In genomic region chrX:71366674-71367256, GRCh38 we compare ENCODE assay signal across 8 cellular contexts.
A peak's percentile ranks its signal among the peaks of the same experiment; 100 is the strongest.
DNase-seq lines count a peak whose midpoint lies in the region; ATAC-seq lines count a peak whose summit lies in the region.

No MANE protein-coding gene starts in this region.

- peaks cover 0 to 6% (median 0%) of the 10 kb centered on the region in 5 donors for H3K9me3 ChIP-seq in subcutaneous abdominal adipose tissue (ENCODE audit: control insufficient read depth in 5 of 5, low read length in 5 of 5)

- peaks cover 0 to 13% (median 4%) of the 10 kb centered on the region in 5 donors for H3K36me3 ChIP-seq in subcutaneous abdominal adipose tissue (ENCODE audit: control insufficient read depth in 5 of 5, insufficient read depth in 5 of 5, low read length in 5 of 5)

- peaks cover 4 to 25% (median 18%) of the 10 kb centered on the region in 5 donors for H3K4me1 ChIP-seq in subcutaneous abdominal adipose tissue (ENCODE audit: control insufficient read depth in 5 of 5, insufficient read depth in 5 of 5, low read length in 5 of 5)

- H3K36me3 Mint-ChIP-seq in memory B cell, result peaks cover 5% of the 10 kb centered on the region

- H3K4me3 ChIP-seq in subcutaneous abdominal adipose tissue (ENCODE audit: low read depth in 1 of 5, low read length in 5 of 5), result peak overlapping the region; percentile 71 to 94 (median 85)

- peaks cover 20% of the 10 kb centered on the region for H3K4me1 Mint-ChIP-seq in memory B cell

- peak overlapping the region; percentile 98 for H3K27ac Mint-ChIP-seq in memory B cell

- H3K27ac ChIP-seq in subcutaneous abdominal adipose tissue (ENCODE audit: low read depth, low read length), result peak overlapping the region; percentile 88

- no peaks in the 10 kb centered on the region for H3K27me3 Mint-ChIP-seq in memory B cell

- peak overlapping the region; percentile 99 for H3K4me3 Mint-ChIP-seq in memory B cell

- DNase-seq in NCI-H748 (lab: John Stamatoyannopoulos, UW; ENCODE audit: unreplicated experiment), result peak; percentile 28
- DNase-seq in NCI-H748 treated with DMSO at 0.1 percent for 48 hours (lab: John Stamatoyannopoulos, UW), result no peak
- peak; percentile 20 for DNase-seq in HuH-7 (ENCODE audit: low spot score)
- peak; percentile 20 for DNase-seq in activated CD4-positive, alpha-beta T cell treated with anti-CD3 and anti-CD28 coated beads, Interleukin-2, amount 50 U/mL, for 1 hour
- peak; percentile 2 for DNase-seq in effector CD4-positive, alpha-beta T cell
- peak in 1 of 2 donors; percentile 6 for DNase-seq in memory B cell (ENCODE audit: low spot score in 2 of 2)
- no peak for DNase-seq in GOT3 (lab: John Stamatoyannopoulos, UW)

- H3K27me3 ChIP-seq in subcutaneous abdominal adipose tissue (ENCODE audit: control insufficient read depth in 5 of 5, insufficient read depth in 4 of 5, low read length in 5 of 5), result peaks cover 0 to 4% (median 2%) of the 10 kb centered on the region in 5 donors

- no peaks in the 10 kb centered on the region for H3K9me3 Mint-ChIP-seq in memory B cell

- ATAC-seq in memory B cell (ENCODE audit: low read depth), result no peak

- H3K9ac ChIP-seq in subcutaneous abdominal adipose tissue (ENCODE audit: low read length in 5 of 5), result peak overlapping the region; percentile 56 to 92 (median 64)

Comparison
In these comparisons a context has a peak if more than half of its experiments do, and no peak if none do; other contexts are left out.
1. DNase-seq: peak in NCI-H748 (single experiment), HuH-7 (single experiment), activated CD4-positive, alpha-beta T cell treated with anti-CD3 and anti-CD28 coated beads, Interleukin-2, amount 50 U/mL, for 1 hour (single experiment) and effector CD4-positive, alpha-beta T cell (single experiment); none in NCI-H748 treated with DMSO at 0.1 percent for 48 hours (single experiment) and GOT3 (single experiment).